ENCODE assay signal across 25 cellular contexts in genomic region chr9:89526667-89527066, GRCh38. TPM values are rescaled to one million over a fixed set of nuclear protein-coding genes. Genes with fewer than 3 reads are reported as not detected.
DNase-seq lines count a peak whose midpoint lies in the region; ATAC-seq, FAIRE-seq and TF ChIP-seq lines count a peak whose summit lies in the region.
"Had no signal": no experiment of that assay in that cellular context is flagged by ENCODE, and none has a peak within 500 bp of the region (broad histone marks: within the 10 kb centered on the region; RNA-seq: fewer than 3 reads in every experiment).

No MANE protein-coding gene starts in this region.

- H3K27ac ChIP-seq in BLaER1 treated with 17β-estradiol and CSF1 and Interleukin-3, amounts not matched to agents 10 nM and 100 nM: peak overlapping the region in 7 of 11 experiments; percentile 56 to 78 (median 70); a peak in 10 of 22 replicates
- no peak overlapping the region for H3K27ac ChIP-seq in CD8-positive, alpha-beta T cell (ENCODE audit: low read depth, low read length)
- H3K27ac ChIP-seq in lower lobe of right lung: peak overlapping the region; percentile 1
- H3K27ac ChIP-seq: KMS-11, psoas muscle, tibial artery had no signal

- H3K4me2 ChIP-seq in BLaER1 treated with 17β-estradiol and CSF1 and Interleukin-3, amounts not matched to agents 10 nM and 100 nM: peak overlapping the region in 10 of 11 experiments; percentile 41 to 88 (median 84); a peak in 19 of 22 replicates
- H3K4me2 ChIP-seq: KMS-11 had no signal

- H4K20me1 ChIP-seq in BLaER1 treated with 17β-estradiol and CSF1 and Interleukin-3, amounts not matched to agents 10 nM and 100 nM: no peaks in the 10 kb centered on the region

- H3K9me3 ChIP-seq in BLaER1 treated with 17β-estradiol and CSF1 and Interleukin-3, amounts not matched to agents 10 nM and 100 nM (replicated peaks in 1 of 11): peaks cover 8 to 40% (median 33%) of the 10 kb centered on the region in 11 experiments; a peak in 21 of 22 replicates
- no peaks in the 10 kb centered on the region for H3K9me3 ChIP-seq in CD8-positive, alpha-beta T cell (ENCODE audit: low read length)
- H3K9me3 ChIP-seq in lower lobe of right lung: no peaks in the 10 kb centered on the region
- H3K9me3 ChIP-seq: psoas muscle, tibial artery had no signal

- H3K4me1 ChIP-seq in BLaER1 treated with 17β-estradiol and CSF1 and Interleukin-3, amounts not matched to agents 10 nM and 100 nM: peaks cover 49 to 92% (median 66%) of the 10 kb centered on the region in 10 experiments
- H3K4me1 ChIP-seq in CD8-positive, alpha-beta T cell (ENCODE audit: insufficient read depth, low read length): peaks cover 99% of the 10 kb centered on the region
- H3K4me1 ChIP-seq in lower lobe of right lung: peaks cover 69% of the 10 kb centered on the region
- H3K4me1 ChIP-seq: psoas muscle, tibial artery had no signal

- H3K27ac Mint-ChIP-seq in CD8-positive, alpha-beta T cell: peak overlapping the region; percentile 56
- peak overlapping the region; percentile 31 for H3K27ac Mint-ChIP-seq in activated naive CD8-positive, alpha-beta T cell treated with anti-CD3 and anti-CD28 coated beads, Interleukin-2, amount 10 ng/mL, durations not matched to agents 7 days and 5 days
- H3K27ac Mint-ChIP-seq in activated naive CD4-positive, alpha-beta T cell treated with anti-CD3 and anti-CD28 coated beads, Interleukin-2, amount 10 ng/mL, durations not matched to agents 7 days and 5 days: no peak overlapping the region

- peaks cover 99% of the 10 kb centered on the region for H3K4me1 Mint-ChIP-seq in CD8-positive, alpha-beta T cell (ENCODE audit: low read depth)
- H3K4me1 Mint-ChIP-seq in activated naive CD8-positive, alpha-beta T cell treated with anti-CD3 and anti-CD28 coated beads, Interleukin-2, amount 10 ng/mL, durations not matched to agents 7 days and 5 days: peaks cover 79% of the 10 kb centered on the region
- H3K4me1 Mint-ChIP-seq in activated naive CD4-positive, alpha-beta T cell treated with anti-CD3 and anti-CD28 coated beads, Interleukin-2, amount 10 ng/mL, durations not matched to agents 7 days and 5 days: peaks cover 99% of the 10 kb centered on the region

- no peaks in the 10 kb centered on the region for H3K27me3 Mint-ChIP-seq in CD8-positive, alpha-beta T cell (ENCODE audit: low read depth)
- H3K27me3 Mint-ChIP-seq in activated naive CD8-positive, alpha-beta T cell treated with anti-CD3 and anti-CD28 coated beads, Interleukin-2, amount 10 ng/mL, durations not matched to agents 7 days and 5 days: no peaks in the 10 kb centered on the region
- H3K27me3 Mint-ChIP-seq in activated naive CD4-positive, alpha-beta T cell treated with anti-CD3 and anti-CD28 coated beads, Interleukin-2, amount 10 ng/mL, durations not matched to agents 7 days and 5 days: no peaks in the 10 kb centered on the region

- no peaks in the 10 kb centered on the region for H3K36me3 Mint-ChIP-seq in CD8-positive, alpha-beta T cell
- H3K36me3 Mint-ChIP-seq in activated naive CD8-positive, alpha-beta T cell treated with anti-CD3 and anti-CD28 coated beads, Interleukin-2, amount 10 ng/mL, durations not matched to agents 7 days and 5 days: peaks cover 13% of the 10 kb centered on the region
- H3K36me3 Mint-ChIP-seq in activated naive CD4-positive, alpha-beta T cell treated with anti-CD3 and anti-CD28 coated beads, Interleukin-2, amount 10 ng/mL, durations not matched to agents 7 days and 5 days: peaks cover 16% of the 10 kb centered on the region

- 0 out of 22 replicates have a peak, but pooled peaks cover 0 to 3% (median 0%) of the 10 kb centered on the region in 11 experiments for H3K27me3 ChIP-seq in BLaER1 treated with 17β-estradiol and CSF1 and Interleukin-3, amounts not matched to agents 10 nM and 100 nM
- H3K27me3 ChIP-seq in CD8-positive, alpha-beta T cell (ENCODE audit: insufficient read depth, low read length): no peaks in the 10 kb centered on the region
- H3K27me3 ChIP-seq in lower lobe of right lung (ENCODE audit: low read depth): no peaks in the 10 kb centered on the region

- no peak overlapping the region for H3K9ac ChIP-seq in BLaER1 treated with 17β-estradiol and CSF1 and Interleukin-3, amounts not matched to agents 10 nM and 100 nM
- H3K9ac ChIP-seq: KMS-11 had no signal

- no peak for FAIRE-seq in GM19239 (lab: Jason Lieb, UNC)
- FAIRE-seq: GM12878, HTR-8/SVneo had no signal

- H3K4me3 ChIP-seq in BLaER1 treated with 17β-estradiol and CSF1 and Interleukin-3, amounts not matched to agents 10 nM and 100 nM: no peak overlapping the region; a peak in 1 of 20 replicates
- H3K4me3 ChIP-seq in CD8-positive, alpha-beta T cell (ENCODE audit: low read depth, low read length): no peak overlapping the region
- no peak overlapping the region for H3K4me3 ChIP-seq in lower lobe of right lung
- H3K4me3 ChIP-seq: GM12878, mucosa of descending colon, psoas muscle, tibial artery had no signal

- no peak for TF ChIP-seq CTCF in CD8-positive, alpha-beta T cell (IDR thresholded peaks at IDR 0.05)
- no peak for TF ChIP-seq CTCF in lower lobe of right lung (IDR thresholded peaks at IDR 0.05)

- no peaks in the 10 kb centered on the region for H3K36me3 ChIP-seq in BLaER1 treated with 17β-estradiol and CSF1 and Interleukin-3, amounts not matched to agents 10 nM and 100 nM
- no peaks in the 10 kb centered on the region for H3K36me3 ChIP-seq in CD8-positive, alpha-beta T cell (ENCODE audit: insufficient read depth, low read length)
- no peaks in the 10 kb centered on the region for H3K36me3 ChIP-seq in lower lobe of right lung
- H3K36me3 ChIP-seq: tibial artery had no signal

- POLR2A ChIA-PET in CD8-positive, alpha-beta T cell (lab: Charles Lee): interaction anchor here (1.1 to 2.1 kb wide), 2 partner anchors 10 to 37 kb away, joined by 3 to 10 read pairs; no protein-coding TSS in a partner anchor
- POLR2A ChIA-PET in activated naive CD8-positive, alpha-beta T cell treated with anti-CD3 and anti-CD28 coated beads, Interleukin-2, amount 10 ng/mL, durations not matched to agents 7 days and 5 days (lab: Charles Lee): no interaction called here

- intact Hi-C loops in CD8-positive, alpha-beta T cell (cut with DNase I, micrococcal nuclease): no loop called here
- intact Hi-C loops in lower lobe of right lung (cut with DNase I): no loop called here

- peaks cover 4% of the 10 kb centered on the region for H3K9me3 Mint-ChIP-seq in CD8-positive, alpha-beta T cell
- peaks cover 9% of the 10 kb centered on the region for H3K9me3 Mint-ChIP-seq in activated naive CD8-positive, alpha-beta T cell treated with anti-CD3 and anti-CD28 coated beads, Interleukin-2, amount 10 ng/mL, durations not matched to agents 7 days and 5 days
- peaks cover 12% of the 10 kb centered on the region for H3K9me3 Mint-ChIP-seq in activated naive CD4-positive, alpha-beta T cell treated with anti-CD3 and anti-CD28 coated beads, Interleukin-2, amount 10 ng/mL, durations not matched to agents 7 days and 5 days

- no peak for ATAC-seq in CD8-positive, alpha-beta T cell
- ATAC-seq in activated naive CD8-positive, alpha-beta T cell treated with anti-CD3 and anti-CD28 coated beads, Interleukin-2, amount 10 ng/mL, durations not matched to agents 7 days and 5 days (ENCODE audit: low read depth): no peak
- no peak for ATAC-seq in lower lobe of right lung
- ATAC-seq: GM12878, SK-N-SH treated with all-trans-retinoic acid at 6 μM for 48 hours had no signal

- DNase-seq in CD8-positive, alpha-beta T cell: no peak
- no peak for DNase-seq in activated naive CD8-positive, alpha-beta T cell treated with anti-CD3 and anti-CD28 coated beads, Interleukin-2, amount 10 ng/mL, durations not matched to agents 7 days and 5 days
- DNase-seq in lower lobe of right lung (no peak), GM19239 (ENCODE audit: insufficient read length, low spot score) (no peak), AML-193 (lab: John Stamatoyannopoulos, UW) (no peak), UCSD-AML1 (lab: John Stamatoyannopoulos, UW; ENCODE audit: unreplicated experiment) (no peak)
- no peak for DNase-seq in activated naive CD4-positive, alpha-beta T cell treated with anti-CD3 and anti-CD28 coated beads, Interleukin-2, amount 10 ng/mL, durations not matched to agents 7 days and 5 days
- DNase-seq: activated CD4-positive, alpha-beta T cell treated with anti-CD3 and anti-CD28 coated beads for 4 hours; activated gamma-delta T cell treated with Interleukin-2 at 50 U/mL for 16 hours; activated T-cell treated with anti-CD3 and anti-CD28 coated beads for 4 hours; central memory CD4-positive, alpha-beta T cell; DMS79; foreskin melanocyte; islet precursor cell; NCI-H1694; stimulated activated CD4-positive, alpha-beta T cell treated with anti-CD3 and anti-CD28 coated beads, Interleukin-1b, Interleukin-23, amount 100 ng/mL, for 48 hours; stimulated activated naive CD4-positive, alpha-beta T cell had no signal

- H3K4me3 Mint-ChIP-seq in CD8-positive, alpha-beta T cell: peak overlapping the region; percentile 8
- H3K4me3 Mint-ChIP-seq in activated naive CD8-positive, alpha-beta T cell treated with anti-CD3 and anti-CD28 coated beads, Interleukin-2, amount 10 ng/mL, durations not matched to agents 7 days and 5 days: no peak overlapping the region
- no peak overlapping the region for H3K4me3 Mint-ChIP-seq in activated naive CD4-positive, alpha-beta T cell treated with anti-CD3 and anti-CD28 coated beads, Interleukin-2, amount 10 ng/mL, durations not matched to agents 7 days and 5 days

- CTCF ChIA-PET in CD8-positive, alpha-beta T cell (lab: Charles Lee): interaction anchor here (7.2 kb wide), 1 partner anchor 22 kb away, joined by 58 read pairs; no protein-coding TSS in a partner anchor
- CTCF ChIA-PET in activated naive CD4-positive, alpha-beta T cell treated with anti-CD3 and anti-CD28 coated beads, Interleukin-2, amount 10 ng/mL, durations not matched to agents 7 days and 5 days (lab: Charles Lee): interaction anchor here (1.1 to 1.3 kb wide), 2 partner anchors 9 to 22 kb away, joined by 4 read pairs; no protein-coding TSS in a partner anchor

RNA-seq across cellular contexts. Expression of gene SEMA4D, which starts 28.8 kb away (rescaled TPM):
- total RNA-seq in CD8-positive, alpha-beta T cell: 100 to 1,000 TPM; 286 to 305 TPM
- 100 to 1,000 TPM; 370 to 391 TPM for total RNA-seq in activated naive CD8-positive, alpha-beta T cell treated with anti-CD3 and anti-CD28 coated beads, Interleukin-2, amount 10 ng/mL, durations not matched to agents 7 days and 5 days
- total RNA-seq in lower lobe of right lung: 49.9 TPM
